8 cellular contexts compared by ENCODE assay signal in the genomic region with DNA sequence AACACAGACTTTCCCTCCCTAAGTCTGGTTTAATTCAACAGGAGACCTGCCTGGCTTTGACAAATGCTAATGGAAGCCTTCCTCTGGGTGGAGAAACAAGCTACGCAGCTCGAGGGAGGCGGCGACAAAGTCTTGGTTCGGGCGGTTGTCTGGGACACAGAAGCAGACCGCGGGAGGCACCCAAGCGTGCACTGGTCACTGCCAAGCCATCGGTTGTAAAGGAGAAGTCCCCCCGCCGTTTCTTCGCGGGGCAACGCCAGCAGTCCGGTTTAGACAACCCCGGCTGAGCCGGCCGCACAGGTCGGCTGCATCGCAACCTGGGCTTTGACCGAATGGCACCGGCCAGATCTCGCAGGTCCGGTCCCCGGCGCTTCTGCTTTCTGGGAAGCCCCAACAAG. TPM values are rescaled to one million over a fixed set of nuclear protein-coding genes. Genes with fewer than 3 reads are reported as not detected.
DNase-seq lines count a peak whose midpoint lies in the region; ATAC-seq and TF ChIP-seq lines count a peak whose summit lies in the region.

No MANE protein-coding gene starts in this region.

- TF ChIP-seq POLR2A in upper lobe of left lung (IDR thresholded peaks at IDR 0.05), result peak in 1 of 4 donors; percentile 47

- H3K9me3 Mint-ChIP-seq in activated CD8-positive, alpha-beta T cell treated with anti-CD3 and anti-CD28 coated beads, Interleukin-2, amount 10 ng/mL, durations not matched to agents 7 days and 5 days (ENCODE audit: insufficient read depth), result no peaks in the 10 kb centered on the region
- H3K9me3 Mint-ChIP-seq in naive thymus-derived CD8-positive, alpha-beta T cell, result no peaks in the 10 kb centered on the region

- no peaks in the 10 kb centered on the region for H3K27me3 ChIP-seq in upper lobe of left lung

- ATAC-seq in GM21515 (IDR thresholded peaks at IDR 0.05; ENCODE audit: unreplicated experiment), result peak; percentile 20
- no peak for ATAC-seq in activated CD8-positive, alpha-beta T cell treated with anti-CD3 and anti-CD28 coated beads, Interleukin-2, amount 10 ng/mL, durations not matched to agents 7 days and 5 days
- no peak for ATAC-seq in naive thymus-derived CD8-positive, alpha-beta T cell
- peak; percentile 50 to 75 for ATAC-seq in upper lobe of left lung (ENCODE audit: low FRiP score in 2 of 2)
- ATAC-seq in GM18519 (IDR thresholded peaks at IDR 0.05; ENCODE audit: low FRiP score, unreplicated experiment), result no peak

- peaks cover 44 to 54% (median 47%) of the 10 kb centered on the region in 4 donors for H3K4me1 ChIP-seq in upper lobe of left lung

- H3K27ac Mint-ChIP-seq in activated CD8-positive, alpha-beta T cell treated with anti-CD3 and anti-CD28 coated beads, Interleukin-2, amount 10 ng/mL, durations not matched to agents 7 days and 5 days, result peak overlapping the region; percentile 92
- peak overlapping the region; percentile 43 to 95 (median 94) for H3K27ac Mint-ChIP-seq in naive thymus-derived CD8-positive, alpha-beta T cell

- H3K4me1 Mint-ChIP-seq in activated CD8-positive, alpha-beta T cell treated with anti-CD3 and anti-CD28 coated beads, Interleukin-2, amount 10 ng/mL, durations not matched to agents 7 days and 5 days (ENCODE audit: low read depth), result peaks cover 46% of the 10 kb centered on the region
- peaks cover 12 to 57% (median 50%) of the 10 kb centered on the region in 4 donors for H3K4me1 Mint-ChIP-seq in naive thymus-derived CD8-positive, alpha-beta T cell

- no peak for TF ChIP-seq CTCF in fibroblast of mammary gland (conservative IDR thresholded peaks at IDR 0.05; ENCODE audit: control insufficient read depth, insufficient read depth, low read depth, low read length)
- TF ChIP-seq CTCF in upper lobe of left lung (IDR thresholded peaks at IDR 0.05), result no peak

- H3K4me3 ChIP-seq in fibroblast of mammary gland (ENCODE audit: control insufficient read depth, low read depth, low read length) (peak overlapping the region; percentile 86), upper lobe of left lung (peak overlapping the region; percentile 65 to 100 (median 92))

- WGBS in upper lobe of left lung, 2 donors, result 0 to 3% methylated on average over 8 to 20 of the region's 27 CpGs

- peak overlapping the region; percentile 94 to 99 (median 98) for H3K27ac ChIP-seq in upper lobe of left lung

- H3K36me3 ChIP-seq in upper lobe of left lung, result peaks cover 21 to 38% (median 32%) of the 10 kb centered on the region in 4 donors

- peak; percentile 76 for DNase-seq in EH (ENCODE audit: low read depth)
- peak; percentile 15 for DNase-seq in HuH-7 (ENCODE audit: low spot score)
- DNase-seq in activated CD8-positive, alpha-beta T cell treated with anti-CD3 and anti-CD28 coated beads, Interleukin-2, amount 10 ng/mL, durations not matched to agents 7 days and 5 days, result peak; percentile 44
- peak; percentile 54 for DNase-seq in fibroblast of mammary gland (ENCODE audit: low read depth)
- peak in 6 of 10 donors; percentile 8 to 25 (median 10) for DNase-seq in naive thymus-derived CD8-positive, alpha-beta T cell
- peak in 1 of 2 donors; percentile 82 for DNase-seq in upper lobe of left lung

- H3K4me3 Mint-ChIP-seq in activated CD8-positive, alpha-beta T cell treated with anti-CD3 and anti-CD28 coated beads, Interleukin-2, amount 10 ng/mL, durations not matched to agents 7 days and 5 days, result peak overlapping the region; percentile 91
- H3K4me3 Mint-ChIP-seq in naive thymus-derived CD8-positive, alpha-beta T cell, result peak overlapping the region; percentile 78 to 92 (median 87)

- H3K27me3 Mint-ChIP-seq in activated CD8-positive, alpha-beta T cell treated with anti-CD3 and anti-CD28 coated beads, Interleukin-2, amount 10 ng/mL, durations not matched to agents 7 days and 5 days (ENCODE audit: low read depth), result no peaks in the 10 kb centered on the region
- no peaks in the 10 kb centered on the region for H3K27me3 Mint-ChIP-seq in naive thymus-derived CD8-positive, alpha-beta T cell

- CTCF ChIA-PET in activated CD8-positive, alpha-beta T cell treated with anti-CD3 and anti-CD28 coated beads, Interleukin-2, amount 10 ng/mL, durations not matched to agents 7 days and 5 days (lab: Charles Lee), result interaction anchor here (0.9 to 3.1 kb wide), 2 partner anchors 16 to 78 kb away, joined by 4 to 10 read pairs; no protein-coding TSS in a partner anchor

- peaks cover 44% of the 10 kb centered on the region for H3K36me3 Mint-ChIP-seq in activated CD8-positive, alpha-beta T cell treated with anti-CD3 and anti-CD28 coated beads, Interleukin-2, amount 10 ng/mL, durations not matched to agents 7 days and 5 days (ENCODE audit: low read depth)
- H3K36me3 Mint-ChIP-seq in naive thymus-derived CD8-positive, alpha-beta T cell, result peaks cover 0 to 43% (median 3%) of the 10 kb centered on the region in 3 donors

- no peak for TF ChIP-seq EP300 in upper lobe of left lung (IDR thresholded peaks at IDR 0.05)

- POLR2A ChIA-PET in activated CD8-positive, alpha-beta T cell treated with anti-CD3 and anti-CD28 coated beads, Interleukin-2, amount 10 ng/mL, durations not matched to agents 7 days and 5 days (lab: Charles Lee), result interaction anchor here (0.6 to 2.0 kb wide), 5 partner anchors 10 to 966 kb away, joined by 3 to 8 read pairs (median 5); partner anchors contain the start of genes CREBBP and ROGDI
- POLR2A ChIA-PET in naive thymus-derived CD8-positive, alpha-beta T cell (lab: Charles Lee), result interaction anchor here (1.3 to 2.5 kb wide), 5 partner anchors 8 to 252 kb away, joined by 3 to 14 read pairs (median 7); partner anchors contain the start of genes ANKS3, DNAAF8 and ROGDI

- no peaks in the 10 kb centered on the region for H3K9me3 ChIP-seq in upper lobe of left lung

RNA-seq across cellular contexts. Expression of gene GLYR1, which starts 0.6 kb away (rescaled TPM):
- 10 to 100 TPM; 92.2 to 95.7 TPM for total RNA-seq in activated CD8-positive, alpha-beta T cell treated with anti-CD3 and anti-CD28 coated beads, Interleukin-2, amount 10 ng/mL, durations not matched to agents 7 days and 5 days
- total RNA-seq in naive thymus-derived CD8-positive, alpha-beta T cell, result 100 to 1,000 TPM; 111 to 112 TPM
- polyA plus RNA-seq in naive thymus-derived CD8-positive, alpha-beta T cell, result 10 to 100 TPM; 29.7 to 39.6 (median 38.1) TPM
- 100 to 1,000 TPM in 1 of 6 donors, 10 to 100 TPM in 5; 67.8 to 110 (median 90.6) TPM for total RNA-seq in upper lobe of left lung

RNA-seq across cellular contexts. Expression of gene UBN1, which starts 0.8 kb away (rescaled TPM):
- total RNA-seq in activated CD8-positive, alpha-beta T cell treated with anti-CD3 and anti-CD28 coated beads, Interleukin-2, amount 10 ng/mL, durations not matched to agents 7 days and 5 days, result 10 to 100 TPM; 42.1 to 44.1 TPM
- total RNA-seq in naive thymus-derived CD8-positive, alpha-beta T cell, result 10 to 100 TPM; 40.6 to 40.9 TPM
- polyA plus RNA-seq in naive thymus-derived CD8-positive, alpha-beta T cell, result 10 to 100 TPM; 10.9 to 18.4 (median 14.2) TPM
- 10 to 100 TPM; 35.7 to 49.2 (median 38.8) TPM for total RNA-seq in upper lobe of left lung

RNA-seq across cellular contexts. Expression of gene ROGDI, which starts 44.1 kb away (rescaled TPM):
- 10 to 100 TPM; 12.3 to 13.1 TPM for total RNA-seq in activated CD8-positive, alpha-beta T cell treated with anti-CD3 and anti-CD28 coated beads, Interleukin-2, amount 10 ng/mL, durations not matched to agents 7 days and 5 days
- 10 to 100 TPM; 11.2 to 12.5 TPM for total RNA-seq in naive thymus-derived CD8-positive, alpha-beta T cell
- 10 to 100 TPM in 2 of 3 donors, 1 to 10 TPM in 1; 7.8 to 12.6 (median 11.8) TPM for polyA plus RNA-seq in naive thymus-derived CD8-positive, alpha-beta T cell
- total RNA-seq in upper lobe of left lung, result 10 to 100 TPM; 19.2 to 59.7 (median 33.1) TPM

RNA-seq across cellular contexts. Expression of gene SMIM22, which starts 51.3 kb away (rescaled TPM):
- total RNA-seq in activated CD8-positive, alpha-beta T cell treated with anti-CD3 and anti-CD28 coated beads, Interleukin-2, amount 10 ng/mL, durations not matched to agents 7 days and 5 days, result not detected
- not detected for total RNA-seq in naive thymus-derived CD8-positive, alpha-beta T cell
- not detected for polyA plus RNA-seq in naive thymus-derived CD8-positive, alpha-beta T cell
- 10 to 100 TPM in 5 of 6 donors, 1 to 10 TPM in 1; 5.2 to 71.0 (median 36.6) TPM for total RNA-seq in upper lobe of left lung

RNA-seq across cellular contexts. Expression of gene SEPTIN12, which starts 58.4 kb away (rescaled TPM):
- total RNA-seq in activated CD8-positive, alpha-beta T cell treated with anti-CD3 and anti-CD28 coated beads, Interleukin-2, amount 10 ng/mL, durations not matched to agents 7 days and 5 days, result not detected
- total RNA-seq in naive thymus-derived CD8-positive, alpha-beta T cell, result not detected
- not detected for polyA plus RNA-seq in naive thymus-derived CD8-positive, alpha-beta T cell
- total RNA-seq in upper lobe of left lung, result not detected

Comparison
In these comparisons a context has a peak if more than half of its experiments do, and no peak if none do; other contexts are left out.
1. ATAC-seq: peak in GM21515 (single experiment) and upper lobe of left lung (2 of 2); none in activated CD8-positive, alpha-beta T cell treated with anti-CD3 and anti-CD28 coated beads, Interleukin-2, amount 10 ng/mL, durations not matched to agents 7 days and 5 days (single experiment), naive thymus-derived CD8-positive, alpha-beta T cell (0 of 2) and GM18519 (single experiment).